Comparison of ENCODE assay signal across 8 cellular contexts in the genomic region with DNA sequence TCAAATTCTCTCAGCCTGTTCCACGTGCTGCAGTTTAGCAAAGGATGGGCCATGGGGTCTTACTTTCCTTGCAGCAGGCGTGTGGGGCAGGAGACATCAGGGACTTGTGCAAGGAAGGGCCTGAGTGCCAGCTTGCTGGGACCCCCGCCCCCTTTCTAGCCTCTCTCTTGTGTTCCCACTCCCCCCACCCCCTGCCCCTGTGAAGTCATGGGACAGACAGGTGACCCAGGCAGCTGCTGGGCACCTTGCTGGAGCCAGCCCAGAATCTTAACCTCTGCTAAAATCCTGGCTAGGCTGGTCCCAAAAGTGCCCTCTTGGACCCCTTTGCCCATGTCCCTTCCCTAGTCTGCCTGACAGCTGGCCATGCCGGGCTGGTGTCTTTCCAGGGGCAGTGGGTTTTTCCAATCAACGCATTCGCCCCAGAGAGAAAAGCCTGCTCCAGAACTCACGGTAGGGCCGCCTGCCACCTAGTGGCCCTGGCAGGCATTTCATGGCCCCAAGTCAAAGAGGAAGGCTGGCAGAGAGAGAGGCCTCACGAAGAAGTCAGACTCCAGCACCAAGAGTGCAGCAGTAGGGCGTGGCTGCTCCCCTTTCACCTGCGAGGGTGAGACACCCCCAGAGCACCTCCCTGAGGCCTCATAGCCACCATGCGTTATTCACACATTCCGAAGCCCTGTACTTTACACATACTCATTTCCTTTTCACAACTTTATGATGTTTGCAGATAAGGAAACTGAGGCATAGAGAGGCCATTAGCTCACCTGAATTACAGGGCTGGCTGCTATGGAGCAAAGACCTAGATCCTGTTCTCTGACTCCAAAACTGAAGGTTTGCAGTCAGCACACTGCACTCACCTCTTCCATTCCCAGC.
DNase-seq lines count a peak whose midpoint lies in the region; ATAC-seq and TF ChIP-seq lines count a peak whose summit lies in the region.

No MANE protein-coding gene starts in this region.

- 0 out of 2 replicates have a peak, but pooled peaks cover 2% of the 10 kb centered on the region for H3K9me3 ChIP-seq in BE2C

- peaks cover 2% of the 10 kb centered on the region for H3K27me3 Mint-ChIP-seq in HFFc6 (ENCODE audit: insufficient read depth)

- no peaks in the 10 kb centered on the region for H3K9me3 Mint-ChIP-seq in HFFc6

- H3K4me3 Mint-ChIP-seq in HFFc6 = no peak overlapping the region

- H3K36me3 Mint-ChIP-seq in HFFc6 (ENCODE audit: low read depth) = peaks cover 18% of the 10 kb centered on the region

- H3K4me1 Mint-ChIP-seq in HFFc6 (ENCODE audit: low read depth) = peaks cover 13% of the 10 kb centered on the region

- no peaks in the 10 kb centered on the region for H3K36me3 ChIP-seq in BE2C

- no peaks in the 10 kb centered on the region for H3K4me1 ChIP-seq in BE2C

- no peaks in the 10 kb centered on the region for H3K27me3 ChIP-seq in BE2C

- no peak overlapping the region for H3K27ac Mint-ChIP-seq in HFFc6

- peak; percentile 92 for TF ChIP-seq CTCF in BE2C (IDR thresholded peaks at IDR 0.05; ENCODE audit: low read depth, low read length)
- peak; percentile 97 for TF ChIP-seq CTCF in HFFc6 (IDR thresholded peaks at IDR 0.05)

- H3K4me3 ChIP-seq in BE2C (ENCODE audit: low read depth, low read length) = no peak overlapping the region

- ATAC-seq in GM19452 (IDR thresholded peaks at IDR 0.05; ENCODE audit: unreplicated experiment) = no peak

- DNase-seq in BE2C (peak; percentile 74), HFFc6 (peak; percentile 52), NOMO-1 treated with dmso at 0.1 percent for 144 hours (lab: John Stamatoyannopoulos, UW; ENCODE audit: unreplicated experiment) (peak; percentile 57), epidermal melanocyte (ENCODE audit: insufficient read length, low spot score) (peak; percentile 93), mucosa of gallbladder (ENCODE audit: low spot score) (peak; percentile 83)
- DNase-seq in activated CD8-positive, alpha-beta memory T cell treated with anti-CD3 and anti-CD28 coated beads, Interleukin-2, amount 50 U/mL, for 48 hours = peak; percentile 84
- DNase-seq in stimulated activated CD8-positive, alpha-beta memory T cell treated with anti-CD3 and anti-CD28 coated beads, Interleukin-7, amount 100 ng/mL, for 4 hours (ENCODE audit: low read depth in 2 of 2) = peak; percentile 56 to 59
